8 cellular contexts compared by ENCODE assay signal in genomic region chr15:51830279-51830806, GRCh38. TPM values are rescaled to one million over a fixed set of nuclear protein-coding genes. Genes with fewer than 3 reads are reported as not detected.
DNase-seq lines count a peak whose midpoint lies in the region; ATAC-seq and TF ChIP-seq lines count a peak whose summit lies in the region.

No MANE protein-coding gene starts in this region.

- peaks cover 46% of the 10 kb centered on the region for H3K4me1 ChIP-seq in CD4-positive, alpha-beta memory T cell (ENCODE audit: insufficient read depth, low read length)
- H3K4me1 ChIP-seq in neuron (ENCODE audit: insufficient read depth, low read length), result peaks cover 21% of the 10 kb centered on the region

- H3K27ac ChIP-seq in CD4-positive, alpha-beta memory T cell (ENCODE audit: low read depth, low read length), result peak overlapping the region; percentile 75

- POLR2A ChIA-PET in CD4-positive, alpha-beta memory T cell (lab: Charles Lee; ENCODE audit: partially characterized antibody), result interaction anchor here (1.1 to 2.4 kb wide), 8 partner anchors 8 to 98 kb away, joined by 3 to 18 read pairs (median 6); partner anchors contain the start of gene LYSMD2

- CTCF ChIA-PET in CD4-positive, alpha-beta memory T cell (lab: Charles Lee; ENCODE audit: partially characterized antibody), result interaction anchor here (0.9 kb wide), 1 partner anchor 76 kb away, joined by 3 read pairs; no protein-coding TSS in a partner anchor

- H3K4me3 ChIP-seq in CD4-positive, alpha-beta memory T cell (ENCODE audit: low read length in 2 of 2), result peak overlapping the region; percentile 85 to 91
- H3K4me3 ChIP-seq in HFF-Myc (replicated peaks; ENCODE audit: low read depth, low read length) (peak overlapping the region; percentile 65), neuron (ENCODE audit: low read length) (peak overlapping the region; percentile 64)

- no peaks in the 10 kb centered on the region for H3K9me3 ChIP-seq in CD4-positive, alpha-beta memory T cell (ENCODE audit: control insufficient read depth in 1 of 2, low read length in 2 of 2)
- no peaks in the 10 kb centered on the region for H3K9me3 ChIP-seq in neuron (ENCODE audit: low read length)

- no peak for ATAC-seq in HG03442 (IDR thresholded peaks at IDR 0.05; ENCODE audit: unreplicated experiment)
- no peak for ATAC-seq in HG03439 (IDR thresholded peaks at IDR 0.05; ENCODE audit: unreplicated experiment)

- H3K27me3 ChIP-seq in CD4-positive, alpha-beta memory T cell (ENCODE audit: insufficient read depth, low read length), result no peaks in the 10 kb centered on the region
- H3K27me3 ChIP-seq in neuron (ENCODE audit: insufficient read depth, low read length), result no peaks in the 10 kb centered on the region

- H3K4me3 Mint-ChIP-seq in CD4-positive, alpha-beta memory T cell, result peak overlapping the region; percentile 92 to 99 (median 98)
- H3K4me3 Mint-ChIP-seq in T-helper 2 cell treated with Interferon-gamma antibody and Interleukin-4, amounts not matched to agents 5 μg/mL and 100 μg/mL, for 36 hours, result peak overlapping the region; percentile 98

- H3K36me3 Mint-ChIP-seq in CD4-positive, alpha-beta memory T cell, result peaks cover 0 to 6% of the 10 kb centered on the region in 2 donors
- H3K36me3 Mint-ChIP-seq in T-helper 2 cell treated with Interferon-gamma antibody and Interleukin-4, amounts not matched to agents 5 μg/mL and 100 μg/mL, for 36 hours (ENCODE audit: low read depth), result peaks cover 2% of the 10 kb centered on the region

- DNase-seq in CD4-positive, alpha-beta memory T cell, result no peak
- peak; percentile 57 for DNase-seq in HFF-Myc (ENCODE audit: extremely low read depth, low read depth)
- no peak for DNase-seq in T-helper 2 cell treated with Interferon-gamma antibody and Interleukin-4, amounts not matched to agents 5 μg/mL and 100 μg/mL, for 36 hours (ENCODE audit: low spot score)
- DNase-seq in fibroblast of peridontal ligament (ENCODE audit: extremely low read depth), result peak; percentile 79
- DNase-seq in NCI-H2081 treated with DMSO at 0.1 percent for 48 hours (lab: John Stamatoyannopoulos, UW), result no peak

- peak overlapping the region; percentile 91 to 98 (median 95) for H3K27ac Mint-ChIP-seq in CD4-positive, alpha-beta memory T cell
- peak overlapping the region; percentile 96 for H3K27ac Mint-ChIP-seq in T-helper 2 cell treated with Interferon-gamma antibody and Interleukin-4, amounts not matched to agents 5 μg/mL and 100 μg/mL, for 36 hours

- intact Hi-C loops in CD4-positive, alpha-beta memory T cell (cut with micrococcal nuclease), result loop anchor here (1.0 to 5.0 kb wide), 2 partner anchors 32 to 47 kb away; no protein-coding TSS in a partner anchor

- TF ChIP-seq CTCF in HFF-Myc (IDR thresholded peaks at IDR 0.05; ENCODE audit: low read depth, low read length, missing control alignments), result no peak

- H3K4me1 Mint-ChIP-seq in CD4-positive, alpha-beta memory T cell, result peaks cover 38 to 59% (median 47%) of the 10 kb centered on the region in 4 donors
- H3K4me1 Mint-ChIP-seq in T-helper 2 cell treated with Interferon-gamma antibody and Interleukin-4, amounts not matched to agents 5 μg/mL and 100 μg/mL, for 36 hours (ENCODE audit: low read depth), result peaks cover 42% of the 10 kb centered on the region

- H3K36me3 ChIP-seq in CD4-positive, alpha-beta memory T cell (ENCODE audit: insufficient read depth, low read length), result no peaks in the 10 kb centered on the region
- no peaks in the 10 kb centered on the region for H3K36me3 ChIP-seq in neuron (ENCODE audit: insufficient read depth, low read length)

- H2AFZ ChIP-seq in neuron (ENCODE audit: low read depth, low read length), result peak overlapping the region; percentile 78

- H3K9me3 Mint-ChIP-seq in CD4-positive, alpha-beta memory T cell, result no peaks in the 10 kb centered on the region
- no peaks in the 10 kb centered on the region for H3K9me3 Mint-ChIP-seq in T-helper 2 cell treated with Interferon-gamma antibody and Interleukin-4, amounts not matched to agents 5 μg/mL and 100 μg/mL, for 36 hours

- H3K27me3 Mint-ChIP-seq in CD4-positive, alpha-beta memory T cell, result no peaks in the 10 kb centered on the region
- H3K27me3 Mint-ChIP-seq in T-helper 2 cell treated with Interferon-gamma antibody and Interleukin-4, amounts not matched to agents 5 μg/mL and 100 μg/mL, for 36 hours (ENCODE audit: low read depth), result peaks cover 7% of the 10 kb centered on the region

RNA-seq across cellular contexts. Expression of gene TMOD3, which starts 0.9 kb away (rescaled TPM):
- total RNA-seq in CD4-positive, alpha-beta memory T cell, result 10 to 100 TPM; 53.6 to 59.3 TPM
- polyA plus RNA-seq in CD4-positive, alpha-beta memory T cell, result 10 to 100 TPM; 37.8 to 39.2 TPM

Comparison
In these comparisons a context has a peak if more than half of its experiments do, and no peak if none do; other contexts are left out.
1. DNase-seq: peak in HFF-Myc (single experiment) and fibroblast of peridontal ligament (single experiment); none in CD4-positive, alpha-beta memory T cell (0 of 5), T-helper 2 cell treated with Interferon-gamma antibody and Interleukin-4, amounts not matched to agents 5 μg/mL and 100 μg/mL, for 36 hours (single experiment) and NCI-H2081 treated with DMSO at 0.1 percent for 48 hours (single experiment).
2. Peak in every context shown above with its lines, with median percentiles within 50 percentile points of each other: H3K4me3 ChIP-seq.